Comparison of ENCODE assay signal across 22 cellular contexts in genomic region chr16:88687254-88687576, GRCh38. TPM values are rescaled to one million over a fixed set of nuclear protein-coding genes. Genes with fewer than 3 reads are reported as not detected.
DNase-seq lines count a peak whose midpoint lies in the region; ATAC-seq, FAIRE-seq and TF ChIP-seq lines count a peak whose summit lies in the region.
"Had no signal": no experiment of that assay in that cellular context is flagged by ENCODE, and none has a peak within 500 bp of the region (broad histone marks: within the 10 kb centered on the region; RNA-seq: fewer than 3 reads in every experiment).

No MANE protein-coding gene starts in this region.

- H3K9ac ChIP-seq in HepG2 (ENCODE audit: insufficient read depth, low read depth, low read length), result no peak overlapping the region

- DNase-seq in HepG2 (ENCODE audit: low spot score) (no peak), right lobe of liver (no peak), OCI-LY7 (ENCODE audit: low spot score) (no peak), hepatocyte (ENCODE audit: low spot score) (peak; percentile 28), GDM1 (lab: John Stamatoyannopoulos, UW) (no peak), midbrain (lab: John Stamatoyannopoulos, UW) (no peak), AG08396 (ENCODE audit: low spot score) (no peak)
- no peak for DNase-seq in stimulated activated effector memory CD8-positive, alpha-beta T cell treated with anti-CD3 and anti-CD28 coated beads, Interleukin-12 subunit alpha, Interleukin-12 subunit beta, amount 100 ng/mL, for 72 hours (ENCODE audit: low spot score in 2 of 2)
- DNase-seq: activated effector memory CD4-positive, alpha-beta T cell treated with Interleukin-2 at 50 U/mL for 16 hours; DMS 273 treated with DMSO at 0.1 percent for 48 hours; effector CD8-positive, alpha-beta T cell; esophagus squamous epithelium; HCEC 1CT; KG1; left ventricle myocardium inferior; NCI-H226; Peyer's patch; stimulated activated naive CD4-positive, alpha-beta T cell treated with Interleukin-2 at 50 U/mL for 16 hours; T-helper 9 cell; transverse colon had no signal

- peak overlapping the region; percentile 91 for H3K4me2 ChIP-seq in HepG2 (ENCODE audit: low read depth, low read length)
- H3K4me2 ChIP-seq in OCI-LY7 (ENCODE audit: low read length), result peak overlapping the region; percentile 82; the same call in 1 of the 2 replicates
- peak overlapping the region; percentile 100 for H3K4me2 ChIP-seq in hepatocyte

- no peak for FAIRE-seq in HepG2 (lab: Jason Lieb, UNC)

- H3K4me1 Mint-ChIP-seq in stimulated activated effector memory CD8-positive, alpha-beta T cell treated with anti-CD3 and anti-CD28 coated beads, Interleukin-12 subunit alpha, Interleukin-12 subunit beta, amount 100 ng/mL, for 72 hours, result peaks cover 42% of the 10 kb centered on the region

- H3K4me1 ChIP-seq in HepG2 (ENCODE audit: insufficient read depth, low read length), result peaks cover 43% of the 10 kb centered on the region
- H3K4me1 ChIP-seq in right lobe of liver, result peaks cover 0 to 11% (median 4%) of the 10 kb centered on the region in 4 donors
- peaks cover 43% of the 10 kb centered on the region for H3K4me1 ChIP-seq in OCI-LY7 (ENCODE audit: insufficient read depth, low read length, poor library complexity, severe bottlenecking)
- H3K4me1 ChIP-seq in hepatocyte (ENCODE audit: insufficient read depth), result peaks cover 20% of the 10 kb centered on the region

- TF ChIP-seq CTCF in HepG2 (CRISPR knock-in tag; IDR thresholded peaks at IDR 0.05) (peak; percentile 37), right lobe of liver (IDR thresholded peaks at IDR 0.05) (no peak), OCI-LY7 (conservative IDR thresholded peaks at IDR 0.05; ENCODE audit: low read length) (no peak), hepatocyte (IDR thresholded peaks at IDR 0.05; ENCODE audit: poor library complexity) (no peak)

- H3K4me3 ChIP-seq in HepG2 (replicated peaks in 1 of 3; ENCODE audit: insufficient read depth in 1 of 3, low read depth in 2 of 3, low read length in 3 of 3) (peak overlapping the region in 1 of 3 experiments; percentile 76; a peak in 1 of 6 replicates), right lobe of liver (no peak overlapping the region), OCI-LY7 (ENCODE audit: low read depth, low read length, poor library complexity, severe bottlenecking) (no peak overlapping the region), hepatocyte (no peak overlapping the region)
- H3K4me3 ChIP-seq: mucosa of descending colon had no signal

- CTCF ChIA-PET in HepG2 (lab: Yijun Ruan, JAX; ENCODE audit: low intra/inter-chr PET ratio, low total read pairs) (no interaction called here), OCI-LY7 (lab: Charles Lee; ENCODE audit: unreplicated experiment) (no interaction called here)

- BruUV-seq in HepG2 (replicated peaks; lab: Mats Ljungman, UMichigan) (no TSS peak), OCI-LY7 (replicated peaks; lab: Mats Ljungman, UMichigan) (no TSS peak)

- H3K27me3 ChIP-seq in HepG2 (ENCODE audit: control insufficient read depth in 1 of 2, insufficient read depth in 2 of 2, low read length in 2 of 2), result peaks cover 26 to 81% of the 10 kb centered on the region in 2 experiments
- no peaks in the 10 kb centered on the region for H3K27me3 ChIP-seq in right lobe of liver
- H3K27me3 ChIP-seq in hepatocyte, result peaks cover 3% of the 10 kb centered on the region

- H3K4me3 Mint-ChIP-seq in stimulated activated effector memory CD8-positive, alpha-beta T cell treated with anti-CD3 and anti-CD28 coated beads, Interleukin-12 subunit alpha, Interleukin-12 subunit beta, amount 100 ng/mL, for 72 hours, result peak overlapping the region; percentile 69

- POLR2A ChIA-PET in HepG2 (lab: Yijun Ruan, JAX), result interaction anchor here (1.0 to 2.6 kb wide), 6 partner anchors 13 to 27 kb away, joined by 3 to 11 read pairs (median 3); partner anchors contain the start of gene MVD
- POLR2A ChIA-PET in OCI-LY7 (lab: Charles Lee), result interaction anchor here (0.7 kb wide), 1 partner anchor 306 kb away, joined by 4 read pairs; no protein-coding TSS in a partner anchor

- H2AFZ ChIP-seq in HepG2 (ENCODE audit: low read length), result no peak overlapping the region
- H2AFZ ChIP-seq in OCI-LY7 (ENCODE audit: low read length), result no peak overlapping the region
- no peak overlapping the region for H2AFZ ChIP-seq in hepatocyte

- no peak for TF ChIP-seq RAD21 in HepG2 (CRISPR knock-in tag; IDR thresholded peaks at IDR 0.05)

- no peak overlapping the region for H3K27ac Mint-ChIP-seq in stimulated activated effector memory CD8-positive, alpha-beta T cell treated with anti-CD3 and anti-CD28 coated beads, Interleukin-12 subunit alpha, Interleukin-12 subunit beta, amount 100 ng/mL, for 72 hours

- H3K9me2 ChIP-seq in OCI-LY7 (ENCODE audit: insufficient read depth, low read length) (no peaks in the 10 kb centered on the region), hepatocyte (replicated peaks; ENCODE audit: insufficient read depth) (no peaks in the 10 kb centered on the region)

- TF ChIP-seq EP300 in HepG2 (IDR thresholded peaks at IDR 0.05; ENCODE audit: low read depth in 2 of 2, low read length in 2 of 2) (no peak), HepG2 (CRISPR knock-in tag; IDR thresholded peaks at IDR 0.05; ENCODE audit: borderline replicate concordance) (no peak)

- H3K36me3 ChIP-seq in HepG2 (replicated peaks in 1 of 2; ENCODE audit: control insufficient read depth in 1 of 2, insufficient read depth in 2 of 2, low read length in 2 of 2) (no peaks in the 10 kb centered on the region), right lobe of liver (no peaks in the 10 kb centered on the region), OCI-LY7 (ENCODE audit: insufficient read depth, low read length) (no peaks in the 10 kb centered on the region), hepatocyte (replicated peaks; ENCODE audit: insufficient read depth, low read depth) (no peaks in the 10 kb centered on the region)
- H3K36me3 ChIP-seq: esophagus squamous epithelium, left ventricle myocardium inferior, Peyer's patch, transverse colon had no signal

- H4K20me1 ChIP-seq in HepG2 (ENCODE audit: insufficient read depth, low read length) (peaks cover 3% of the 10 kb centered on the region; the same call in 1 of the 2 replicates), OCI-LY7 (ENCODE audit: insufficient read depth, low read length) (no peaks in the 10 kb centered on the region), hepatocyte (ENCODE audit: insufficient read depth, poor library complexity, severe bottlenecking) (no peaks in the 10 kb centered on the region)

- H3K36me3 Mint-ChIP-seq in stimulated activated effector memory CD8-positive, alpha-beta T cell treated with anti-CD3 and anti-CD28 coated beads, Interleukin-12 subunit alpha, Interleukin-12 subunit beta, amount 100 ng/mL, for 72 hours, result no peaks in the 10 kb centered on the region

- intact Hi-C loops in HepG2 (cut with micrococcal nuclease; ENCODE audit: unreplicated experiment) (no loop called here), right lobe of liver (cut with DNase I) (no loop called here), OCI-LY7 (cut with micrococcal nuclease; ENCODE audit: unreplicated experiment) (no loop called here)

- H3K9me3 ChIP-seq in HepG2 (ENCODE audit: low read length) (no peaks in the 10 kb centered on the region), right lobe of liver (no peaks in the 10 kb centered on the region), OCI-LY7 (ENCODE audit: low read length) (no peaks in the 10 kb centered on the region), hepatocyte (ENCODE audit: low read depth) (no peaks in the 10 kb centered on the region)
- H3K9me3 ChIP-seq: esophagus squamous epithelium, left ventricle myocardium inferior, mucosa of descending colon, Peyer's patch, transverse colon had no signal

- H3K79me2 ChIP-seq in HepG2 (ENCODE audit: insufficient read depth, low read length), result no peaks in the 10 kb centered on the region
- H3K79me2 ChIP-seq in OCI-LY7 (ENCODE audit: insufficient read depth, low read depth, low read length), result no peaks in the 10 kb centered on the region
- no peaks in the 10 kb centered on the region for H3K79me2 ChIP-seq in hepatocyte

- 0% methylated on average over 6 of the region's 10 CpGs for WGBS in HepG2 (ENCODE audit: low lambda C conversion rate)
- 23% methylated on average over 3 of the region's 10 CpGs for WGBS in right lobe of liver (ENCODE audit: insufficient coverage, low coverage, low lambda C conversion rate, missing lambda C conversion rate)
- 54% methylated on average over 9 of the region's 10 CpGs for WGBS in hepatocyte (ENCODE audit: low lambda C conversion rate, missing lambda C conversion rate)

- peak; percentile 27 for ATAC-seq in HepG2
- no peak for ATAC-seq in right lobe of liver
- ATAC-seq in stimulated activated effector memory CD8-positive, alpha-beta T cell treated with anti-CD3 and anti-CD28 coated beads, Interleukin-12 subunit alpha, Interleukin-12 subunit beta, amount 100 ng/mL, for 72 hours, result no peak

- in situ Hi-C loops in HepG2 (cut with HindIII; ENCODE audit: extremely low pct_ligation_motif_present, low pct_unique_long_range_greater_than_20kb), result no loop called here

- H3K27ac ChIP-seq in HepG2 (ENCODE audit: extremely low read length, insufficient read depth, low read length) (no peak overlapping the region), right lobe of liver (no peak overlapping the region), OCI-LY7 (ENCODE audit: low read depth, low read length, poor library complexity, severe bottlenecking) (no peak overlapping the region), hepatocyte (peak overlapping the region; percentile 87)

- TF ChIP-seq POLR2A in HepG2 (IDR thresholded peaks at IDR 0.05; ENCODE audit: insufficient read depth in 1 of 2, low read depth in 2 of 2, low read length in 2 of 2) (no peak), right lobe of liver (IDR thresholded peaks at IDR 0.05) (no peak)

- H3K9me3 Mint-ChIP-seq in stimulated activated effector memory CD8-positive, alpha-beta T cell treated with anti-CD3 and anti-CD28 coated beads, Interleukin-12 subunit alpha, Interleukin-12 subunit beta, amount 100 ng/mL, for 72 hours, result no peaks in the 10 kb centered on the region

RNA-seq across cellular contexts. Expression of gene SNAI3, which starts 0.9 kb away (rescaled TPM):
- total RNA-seq in HepG2 (2016; rRNA removed; fragmentation: Illumina TruSeq; extraction: Trizol) (0.09 and 0.18 TPM in 2 replicates), right lobe of liver (under 1 TPM; 0.15 to 0.98 (median 0.35) TPM), OCI-LY7 (2022) (1.6 and 3.3 TPM in 2 replicates), hepatocyte (1.7 and 2.5 TPM in 2 replicates)
- total RNA-seq in HepG2 (2016; cell fraction: cytosol; rRNA removed; fragmentation: Illumina TruSeq; extraction: Trizol; ENCODE audit: low read depth), result not detected in 2 replicates
- 0.13 and 0.17 TPM in 2 replicates for total RNA-seq in HepG2 (2016; cell fraction: insoluble cytoplasmic fraction; rRNA removed; fragmentation: Illumina TruSeq; extraction: Trizol)
- total RNA-seq in HepG2 (2016; cell fraction: membrane; rRNA removed; fragmentation: Illumina TruSeq; extraction: Trizol), result 0.12 TPM in 1 of 2 replicates, not detected in the other
- total RNA-seq in HepG2 (2016; cell fraction: nucleus; rRNA removed; fragmentation: Illumina TruSeq; extraction: Trizol), result not detected in 2 replicates
- polyA plus RNA-seq in HepG2 (2011; rRNA removed) (0.18 and 0.40 TPM in 2 replicates), hepatocyte (4.1 and 5.0 TPM in 2 replicates)
- 0.18 and 0.44 TPM in 2 replicates for polyA plus RNA-seq in HepG2 (2011; cell fraction: cytosol; rRNA removed)
- polyA plus RNA-seq in HepG2 (2011; cell fraction: nucleus; rRNA removed), result 0.35 and 0.64 TPM in 2 replicates
- polyA plus RNA-seq in HepG2 (2012), result 0.40 and 0.47 TPM in 2 replicates
- 0.08 TPM in 1 of 2 replicates, not detected in the other for polyA plus RNA-seq in HepG2 (2016; cell fraction: cytosol; fragmentation: Illumina TruSeq; extraction: Trizol; ENCODE audit: low read depth)
- polyA plus RNA-seq in HepG2 (2016; cell fraction: insoluble cytoplasmic fraction; fragmentation: Illumina TruSeq; extraction: Trizol; ENCODE audit: low read depth), result 0.26 TPM in 1 of 2 replicates, not detected in the other
- polyA plus RNA-seq in HepG2 (2016; cell fraction: membrane; fragmentation: Illumina TruSeq; extraction: Trizol; ENCODE audit: low read depth), result 0.15 and 0.21 TPM in 2 replicates
- 0.27 TPM in 1 of 2 replicates, not detected in the other for polyA plus RNA-seq in HepG2 (2016; cell fraction: nucleus; fragmentation: Illumina TruSeq; extraction: Trizol; ENCODE audit: insufficient read depth, low read depth)
- polyA minus RNA-seq in HepG2 (2011; rRNA and poly(A)+ RNA removed; ENCODE audit: low replicate concordance), result 0.84 TPM in 1 of 2 replicates, not detected in the other
- polyA minus RNA-seq in HepG2 (2011; cell fraction: cytosol; rRNA and poly(A)+ RNA removed), result not detected in 2 replicates
- not detected in 2 replicates for polyA minus RNA-seq in HepG2 (2011; cell fraction: nucleus; rRNA and poly(A)+ RNA removed)
- 2.4 and 3.1 TPM in 2 replicates for total RNA-seq in OCI-LY7 (2014; rRNA removed; shearing (Covaris generic))
- total RNA-seq: cerebellum had no signal

RNA-seq across cellular contexts. Expression of gene RNF166, which starts 19.0 kb away (rescaled TPM):
- 15.1 and 23.0 TPM in 2 replicates for total RNA-seq in HepG2 (2016; rRNA removed; fragmentation: Illumina TruSeq; extraction: Trizol)
- 36.0 and 37.2 TPM in 2 replicates for total RNA-seq in HepG2 (2016; cell fraction: cytosol; rRNA removed; fragmentation: Illumina TruSeq; extraction: Trizol; ENCODE audit: low read depth)
- 17.3 and 23.3 TPM in 2 replicates for total RNA-seq in HepG2 (2016; cell fraction: insoluble cytoplasmic fraction; rRNA removed; fragmentation: Illumina TruSeq; extraction: Trizol)
- total RNA-seq in HepG2 (2016; cell fraction: membrane; rRNA removed; fragmentation: Illumina TruSeq; extraction: Trizol), result 41.6 and 45.9 TPM in 2 replicates
- 14.0 and 14.1 TPM in 2 replicates for total RNA-seq in HepG2 (2016; cell fraction: nucleus; rRNA removed; fragmentation: Illumina TruSeq; extraction: Trizol)
- 21.4 and 26.2 TPM in 2 replicates for polyA plus RNA-seq in HepG2 (2011; rRNA removed)
- polyA plus RNA-seq in HepG2 (2011; cell fraction: cytosol; rRNA removed), result 14.8 and 24.4 TPM in 2 replicates
- polyA plus RNA-seq in HepG2 (2011; cell fraction: nucleus; rRNA removed), result 83.8 and 91.3 TPM in 2 replicates
- 12.2 and 16.1 TPM in 2 replicates for polyA plus RNA-seq in HepG2 (2012)
- 22.9 and 25.4 TPM in 2 replicates for polyA plus RNA-seq in HepG2 (2016; cell fraction: cytosol; fragmentation: Illumina TruSeq; extraction: Trizol; ENCODE audit: low read depth)
- 19.2 and 20.2 TPM in 2 replicates for polyA plus RNA-seq in HepG2 (2016; cell fraction: insoluble cytoplasmic fraction; fragmentation: Illumina TruSeq; extraction: Trizol; ENCODE audit: low read depth)
- 32.0 and 34.1 TPM in 2 replicates for polyA plus RNA-seq in HepG2 (2016; cell fraction: membrane; fragmentation: Illumina TruSeq; extraction: Trizol; ENCODE audit: low read depth)
- 36.7 and 43.4 TPM in 2 replicates for polyA plus RNA-seq in HepG2 (2016; cell fraction: nucleus; fragmentation: Illumina TruSeq; extraction: Trizol; ENCODE audit: insufficient read depth, low read depth)
- 11.5 and 25.6 TPM in 2 replicates for polyA minus RNA-seq in HepG2 (2011; rRNA and poly(A)+ RNA removed; ENCODE audit: low replicate concordance)
- 12.9 and 17.8 TPM in 2 replicates for polyA minus RNA-seq in HepG2 (2011; cell fraction: cytosol; rRNA and poly(A)+ RNA removed)
- polyA minus RNA-seq in HepG2 (2011; cell fraction: nucleus; rRNA and poly(A)+ RNA removed), result 14.2 and 18.7 TPM in 2 replicates
- total RNA-seq in right lobe of liver, result 10 to 100 TPM in 2 of 6 experiments, 1 to 10 TPM in 4; 8.1 to 12.8 (median 10.0) TPM
- 39.2 and 52.4 TPM in 2 replicates for total RNA-seq in OCI-LY7 (2014; rRNA removed; shearing (Covaris generic))
- total RNA-seq in OCI-LY7 (2022), result 40.3 and 56.2 TPM in 2 replicates
- 10.1 and 14.0 TPM in 2 replicates for total RNA-seq in hepatocyte
- polyA plus RNA-seq in hepatocyte, result 14.3 and 16.8 TPM in 2 replicates

RNA-seq across cellular contexts. Expression of gene CTU2, which starts 19.1 kb away (rescaled TPM):
- 21.9 TPM in 2 replicates for total RNA-seq in HepG2 (2016; rRNA removed; fragmentation: Illumina TruSeq; extraction: Trizol)
- 11.4 and 12.8 TPM in 2 replicates for total RNA-seq in HepG2 (2016; cell fraction: cytosol; rRNA removed; fragmentation: Illumina TruSeq; extraction: Trizol; ENCODE audit: low read depth)
- 16.8 and 22.4 TPM in 2 replicates for total RNA-seq in HepG2 (2016; cell fraction: insoluble cytoplasmic fraction; rRNA removed; fragmentation: Illumina TruSeq; extraction: Trizol)
- 13.8 and 15.9 TPM in 2 replicates for total RNA-seq in HepG2 (2016; cell fraction: membrane; rRNA removed; fragmentation: Illumina TruSeq; extraction: Trizol)
- 16.7 and 17.2 TPM in 2 replicates for total RNA-seq in HepG2 (2016; cell fraction: nucleus; rRNA removed; fragmentation: Illumina TruSeq; extraction: Trizol)
- 13.3 and 18.5 TPM in 2 replicates for polyA plus RNA-seq in HepG2 (2011; rRNA removed)
- 11.8 and 19.4 TPM in 2 replicates for polyA plus RNA-seq in HepG2 (2011; cell fraction: cytosol; rRNA removed)
- polyA plus RNA-seq in HepG2 (2011; cell fraction: nucleus; rRNA removed), result 63.3 and 73.6 TPM in 2 replicates
- 11.6 and 15.1 TPM in 2 replicates for polyA plus RNA-seq in HepG2 (2012)
- polyA plus RNA-seq in HepG2 (2016; cell fraction: cytosol; fragmentation: Illumina TruSeq; extraction: Trizol; ENCODE audit: low read depth), result 12.4 and 16.5 TPM in 2 replicates
- 20.9 and 22.4 TPM in 2 replicates for polyA plus RNA-seq in HepG2 (2016; cell fraction: insoluble cytoplasmic fraction; fragmentation: Illumina TruSeq; extraction: Trizol; ENCODE audit: low read depth)
- 13.3 and 14.9 TPM in 2 replicates for polyA plus RNA-seq in HepG2 (2016; cell fraction: membrane; fragmentation: Illumina TruSeq; extraction: Trizol; ENCODE audit: low read depth)
- polyA plus RNA-seq in HepG2 (2016; cell fraction: nucleus; fragmentation: Illumina TruSeq; extraction: Trizol; ENCODE audit: insufficient read depth, low read depth), result 39.4 and 44.9 TPM in 2 replicates
- polyA minus RNA-seq in HepG2 (2011; rRNA and poly(A)+ RNA removed; ENCODE audit: low replicate concordance), result 23.1 and 25.7 TPM in 2 replicates
- 15.2 and 18.6 TPM in 2 replicates for polyA minus RNA-seq in HepG2 (2011; cell fraction: cytosol; rRNA and poly(A)+ RNA removed)
- polyA minus RNA-seq in HepG2 (2011; cell fraction: nucleus; rRNA and poly(A)+ RNA removed), result 19.3 and 20.7 TPM in 2 replicates
- 1 to 10 TPM; 5.0 to 9.5 (median 8.2) TPM for total RNA-seq in right lobe of liver
- 18.5 and 21.9 TPM in 2 replicates for total RNA-seq in OCI-LY7 (2014; rRNA removed; shearing (Covaris generic))
- total RNA-seq in OCI-LY7 (2022), result 23.3 and 24.4 TPM in 2 replicates
- total RNA-seq in hepatocyte, result 5.9 and 8.9 TPM in 2 replicates
- polyA plus RNA-seq in hepatocyte, result 19.5 and 21.2 TPM in 2 replicates

RNA-seq across cellular contexts. Expression of gene MVD, which starts 24.3 kb away (rescaled TPM):
- total RNA-seq in HepG2 (2016; rRNA removed; fragmentation: Illumina TruSeq; extraction: Trizol) (128 and 187 TPM in 2 replicates), right lobe of liver (10 to 100 TPM; 10.2 to 57.1 (median 15.2) TPM), OCI-LY7 (2022) (136 and 158 TPM in 2 replicates), hepatocyte (71.9 and 78.6 TPM in 2 replicates)
- 86.8 and 92.1 TPM in 2 replicates for total RNA-seq in HepG2 (2016; cell fraction: cytosol; rRNA removed; fragmentation: Illumina TruSeq; extraction: Trizol; ENCODE audit: low read depth)
- total RNA-seq in HepG2 (2016; cell fraction: insoluble cytoplasmic fraction; rRNA removed; fragmentation: Illumina TruSeq; extraction: Trizol), result 110 and 194 TPM in 2 replicates
- total RNA-seq in HepG2 (2016; cell fraction: membrane; rRNA removed; fragmentation: Illumina TruSeq; extraction: Trizol), result 93.3 and 93.5 TPM in 2 replicates
- total RNA-seq in HepG2 (2016; cell fraction: nucleus; rRNA removed; fragmentation: Illumina TruSeq; extraction: Trizol), result 150 and 173 TPM in 2 replicates
- polyA plus RNA-seq in HepG2 (2011; rRNA removed) (28.1 and 68.9 TPM in 2 replicates), hepatocyte (142 and 152 TPM in 2 replicates)
- 33.1 and 34.9 TPM in 2 replicates for polyA plus RNA-seq in HepG2 (2011; cell fraction: cytosol; rRNA removed)
- polyA plus RNA-seq in HepG2 (2011; cell fraction: nucleus; rRNA removed), result 340 and 407 TPM in 2 replicates
- polyA plus RNA-seq in HepG2 (2012), result 81.3 and 104 TPM in 2 replicates
- 49.5 and 55.8 TPM in 2 replicates for polyA plus RNA-seq in HepG2 (2016; cell fraction: cytosol; fragmentation: Illumina TruSeq; extraction: Trizol; ENCODE audit: low read depth)
- 117 and 128 TPM in 2 replicates for polyA plus RNA-seq in HepG2 (2016; cell fraction: insoluble cytoplasmic fraction; fragmentation: Illumina TruSeq; extraction: Trizol; ENCODE audit: low read depth)
- 64.4 TPM in 2 replicates for polyA plus RNA-seq in HepG2 (2016; cell fraction: membrane; fragmentation: Illumina TruSeq; extraction: Trizol; ENCODE audit: low read depth)
- polyA plus RNA-seq in HepG2 (2016; cell fraction: nucleus; fragmentation: Illumina TruSeq; extraction: Trizol; ENCODE audit: insufficient read depth, low read depth), result 435 and 459 TPM in 2 replicates
- polyA minus RNA-seq in HepG2 (2011; rRNA and poly(A)+ RNA removed; ENCODE audit: low replicate concordance), result 8.9 and 43.8 TPM in 2 replicates
- polyA minus RNA-seq in HepG2 (2011; cell fraction: cytosol; rRNA and poly(A)+ RNA removed), result 24.2 and 37.5 TPM in 2 replicates
- polyA minus RNA-seq in HepG2 (2011; cell fraction: nucleus; rRNA and poly(A)+ RNA removed), result 34.4 and 55.3 TPM in 2 replicates
- total RNA-seq in OCI-LY7 (2014; rRNA removed; shearing (Covaris generic)), result 65.6 and 74.4 TPM in 2 replicates

RNA-seq across cellular contexts. Expression of gene CYBA, which starts 36.4 kb away (rescaled TPM):
- total RNA-seq in HepG2 (2016; rRNA removed; fragmentation: Illumina TruSeq; extraction: Trizol) (84.2 and 250 TPM in 2 replicates), right lobe of liver (10 to 100 TPM; 22.8 to 70.0 (median 41.3) TPM), OCI-LY7 (2022) (315 and 359 TPM in 2 replicates), hepatocyte (196 and 255 TPM in 2 replicates)
- 92.1 and 114 TPM in 2 replicates for total RNA-seq in HepG2 (2016; cell fraction: cytosol; rRNA removed; fragmentation: Illumina TruSeq; extraction: Trizol; ENCODE audit: low read depth)
- 90.4 and 246 TPM in 2 replicates for total RNA-seq in HepG2 (2016; cell fraction: insoluble cytoplasmic fraction; rRNA removed; fragmentation: Illumina TruSeq; extraction: Trizol)
- 55.3 and 74.3 TPM in 2 replicates for total RNA-seq in HepG2 (2016; cell fraction: membrane; rRNA removed; fragmentation: Illumina TruSeq; extraction: Trizol)
- total RNA-seq in HepG2 (2016; cell fraction: nucleus; rRNA removed; fragmentation: Illumina TruSeq; extraction: Trizol), result 170 and 197 TPM in 2 replicates
- polyA plus RNA-seq in HepG2 (2011; rRNA removed) (196 and 258 TPM in 2 replicates), hepatocyte (419 and 516 TPM in 2 replicates)
- 338 and 484 TPM in 2 replicates for polyA plus RNA-seq in HepG2 (2011; cell fraction: cytosol; rRNA removed)
- 620 and 660 TPM in 2 replicates for polyA plus RNA-seq in HepG2 (2011; cell fraction: nucleus; rRNA removed)
- 207 and 213 TPM in 2 replicates for polyA plus RNA-seq in HepG2 (2012)
- polyA plus RNA-seq in HepG2 (2016; cell fraction: cytosol; fragmentation: Illumina TruSeq; extraction: Trizol; ENCODE audit: low read depth), result 111 and 128 TPM in 2 replicates
- polyA plus RNA-seq in HepG2 (2016; cell fraction: insoluble cytoplasmic fraction; fragmentation: Illumina TruSeq; extraction: Trizol; ENCODE audit: low read depth), result 97.6 and 108 TPM in 2 replicates
- polyA plus RNA-seq in HepG2 (2016; cell fraction: membrane; fragmentation: Illumina TruSeq; extraction: Trizol; ENCODE audit: low read depth), result 58.9 and 66.6 TPM in 2 replicates
- 462 and 471 TPM in 2 replicates for polyA plus RNA-seq in HepG2 (2016; cell fraction: nucleus; fragmentation: Illumina TruSeq; extraction: Trizol; ENCODE audit: insufficient read depth, low read depth)
- 170 and 432 TPM in 2 replicates for polyA minus RNA-seq in HepG2 (2011; rRNA and poly(A)+ RNA removed; ENCODE audit: low replicate concordance)
- 173 and 183 TPM in 2 replicates for polyA minus RNA-seq in HepG2 (2011; cell fraction: cytosol; rRNA and poly(A)+ RNA removed)
- 79.1 and 82.6 TPM in 2 replicates for polyA minus RNA-seq in HepG2 (2011; cell fraction: nucleus; rRNA and poly(A)+ RNA removed)
- 601 and 647 TPM in 2 replicates for total RNA-seq in OCI-LY7 (2014; rRNA removed; shearing (Covaris generic))
